ENCODE assay signal across 29 cellular contexts in the genomic region with DNA sequence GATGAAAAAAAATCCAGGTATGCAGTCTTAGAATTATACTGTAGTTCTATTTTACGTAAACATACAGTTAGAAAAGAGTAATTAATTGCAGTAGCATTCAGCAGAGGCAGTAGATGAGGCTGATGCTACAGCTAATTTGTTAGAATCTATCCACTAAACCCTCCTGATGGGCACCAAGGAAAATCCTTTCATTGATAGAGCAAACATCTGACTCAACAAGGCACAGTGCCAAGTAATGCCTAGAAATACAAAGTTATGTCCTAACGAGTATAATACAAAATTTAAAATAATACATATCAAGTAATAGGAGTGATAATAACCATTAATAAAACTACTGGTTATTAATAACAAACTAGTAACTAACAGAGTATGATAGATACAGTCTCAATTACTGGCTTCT.
"Had no signal": no experiment of that assay in that cellular context is flagged by ENCODE, and none has a peak within 500 bp of the region (broad histone marks: within the 10 kb centered on the region; RNA-seq: fewer than 3 reads in every experiment).

No MANE protein-coding gene starts in this region.

- DNase-seq: cortex of kidney; dorsolateral prefrontal cortex; effector CD4-positive, alpha-beta T cell; foreskin melanocyte; glutamatergic neuron; heart right ventricle; hippocampal formation; islet precursor cell; kidney glomerular epithelial cell; left colon; left ventricle myocardium superior; mesendoderm; midbrain; naive thymus-derived CD4-positive, alpha-beta T cell; stimulated activated CD4-positive, alpha-beta T cell treated with anti-CD3 and anti-CD28 coated beads, Interleukin-2, amount 100 ng/mL, for 24 hours; stimulated activated CD4-positive, alpha-beta T cell treated with anti-CD3 and anti-CD28 coated beads, Interleukin-4, amount 100 ng/mL, for 24 hours; stimulated activated naive CD8-positive, alpha-beta T cell treated with anti-CD3 and anti-CD28 coated beads, Interleukin-15, Interleukin-2, amounts not matched to agents 100 U/mL and 50 U/mL, for 24 hours; testis; tibial artery had no signal

- H3K9me3 ChIP-seq: heart right ventricle, prostate gland, right atrium auricular region, testis, tibial artery had no signal

- ATAC-seq: esophagus mucosa; heart right ventricle; left colon; left ventricle myocardium superior; naive thymus-derived CD4-positive, alpha-beta T cell; sciatic nerve; stimulated activated memory B cell treated with anti-CD40 and anti-IgM and Interleukin-4, amounts not matched to agents 10 μg/mL and 1 μg/mL and 100 μg/mL, for 72 hours; stimulated activated naive CD8-positive, alpha-beta T cell treated with anti-CD3 and anti-CD28 coated beads, Interleukin-15, Interleukin-2, amounts not matched to agents 100 U/mL and 50 U/mL, for 24 hours had no signal

- H3K9me3 Mint-ChIP-seq: naive thymus-derived CD4-positive, alpha-beta T cell; nephron; neural progenitor cell; stimulated activated memory B cell treated with anti-CD40 and anti-IgM and Interleukin-4, amounts not matched to agents 10 μg/mL and 1 μg/mL and 100 μg/mL, for 72 hours; type B pancreatic cell had no signal

- H3K27ac ChIP-seq: epithelial cell of prostate, heart right ventricle, neural progenitor cell, prostate gland, right atrium auricular region, testis had no signal

- H3K27me3 Mint-ChIP-seq: naive thymus-derived CD4-positive, alpha-beta T cell; stimulated activated memory B cell treated with anti-CD40 and anti-IgM and Interleukin-4, amounts not matched to agents 10 μg/mL and 1 μg/mL and 100 μg/mL, for 72 hours; type B pancreatic cell had no signal

- H3K4me2 ChIP-seq: neural progenitor cell had no signal

- H3K27ac Mint-ChIP-seq: neural progenitor cell, type B pancreatic cell had no signal

- H3K4me3 ChIP-seq: dorsolateral prefrontal cortex, heart right ventricle, lung, neural progenitor cell, prostate gland, right atrium auricular region, testis, tibial artery had no signal

- H3K9ac ChIP-seq: neural progenitor cell had no signal

- H3K27me3 ChIP-seq: dorsolateral prefrontal cortex, heart right ventricle, neural progenitor cell, right atrium auricular region, testis, tibial artery had no signal

- H3K4me1 ChIP-seq: heart right ventricle, neural progenitor cell, prostate gland, right atrium auricular region, testis had no signal

- H2AFZ ChIP-seq: neural progenitor cell had no signal

- H3K4me3 Mint-ChIP-seq: naive thymus-derived CD4-positive, alpha-beta T cell; nephron; neural progenitor cell; stimulated activated memory B cell treated with anti-CD40 and anti-IgM and Interleukin-4, amounts not matched to agents 10 μg/mL and 1 μg/mL and 100 μg/mL, for 72 hours; type B pancreatic cell had no signal

- H3K36me3 ChIP-seq: neural progenitor cell had no signal
